ENCODE assay signal across 29 cellular contexts in the genomic region with DNA sequence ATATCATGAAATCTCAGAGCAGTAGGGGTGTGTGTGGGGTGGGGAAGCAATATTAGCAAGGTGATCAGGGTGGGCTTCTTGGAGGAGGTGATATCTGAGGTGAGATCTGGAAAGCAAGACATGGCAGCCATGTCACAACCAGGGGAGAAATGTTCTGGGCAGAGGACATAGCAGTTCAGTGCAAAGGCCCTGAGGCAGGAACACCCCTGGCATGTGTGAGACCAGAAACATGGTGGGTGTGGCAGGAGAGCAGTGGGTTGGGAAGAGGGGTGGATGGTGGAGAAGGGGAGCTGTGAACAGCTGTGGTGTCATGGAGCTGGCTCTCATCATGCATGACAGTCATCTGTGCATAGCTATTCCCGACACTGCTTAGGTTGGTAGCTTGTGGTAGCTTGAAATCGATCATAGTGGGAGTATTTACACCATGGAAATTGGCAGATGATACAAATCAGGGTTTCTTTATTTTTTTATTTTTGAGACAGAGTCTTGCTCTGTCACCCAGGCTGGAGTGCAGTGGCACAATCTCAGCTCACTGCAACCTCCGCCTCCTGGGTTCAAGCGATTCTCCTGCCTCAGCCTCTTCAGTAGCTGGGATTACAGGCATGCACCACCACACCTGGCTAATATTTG. TPM values are rescaled to one million over a fixed set of nuclear protein-coding genes. Genes with fewer than 3 reads are reported as not detected.
"Had no signal": no experiment of that assay in that cellular context is flagged by ENCODE, and none has a peak within 500 bp of the region (broad histone marks: within the 10 kb centered on the region; RNA-seq: fewer than 3 reads in every experiment).

No MANE protein-coding gene starts in this region.

- H3K4me3 ChIP-seq: ascending aorta, body of pancreas, Peyer's patch, SJCRH30 had no signal

- H3K36me3 Mint-ChIP-seq: activated CD8-positive, alpha-beta memory T cell treated with anti-CD3 and anti-CD28 coated beads, Interleukin-2, amount 10 ng/mL, durations not matched to agents 7 days and 5 days; activated naive CD4-positive, alpha-beta T cell treated with anti-CD3 and anti-CD28 coated beads, Interleukin-2, amount 50 U/mL, for 24 hours; WTC11 had no signal

- H3K4me2 ChIP-seq: KMS-11, SK-N-SH had no signal

- H3K27ac ChIP-seq: ascending aorta, body of pancreas, KMS-11, Peyer's patch, RWPE1, SJCRH30 had no signal

- H3K4me3 Mint-ChIP-seq: activated CD8-positive, alpha-beta memory T cell treated with anti-CD3 and anti-CD28 coated beads, Interleukin-2, amount 10 ng/mL, durations not matched to agents 7 days and 5 days; activated naive CD4-positive, alpha-beta T cell treated with anti-CD3 and anti-CD28 coated beads, Interleukin-2, amount 50 U/mL, for 24 hours; activated naive CD8-positive, alpha-beta T cell treated with anti-CD3 and anti-CD28 coated beads, Interleukin-2, amount 50 U/mL, for 24 hours; activated T-cell treated with anti-CD3 and anti-CD28 coated beads, Interleukin-2, amount 50 U/mL, for 24 hours; activated T-helper 1 cell treated with anti-CD3 and anti-CD28 coated beads, Interleukin-12 subunit alpha, Interleukin-12 subunit beta, Interleukin-2, Interleukin-4 antibody, amounts not matched to agents 30 ng/mL and 10 ng/mL and 1 ng/mL, durations not matched to agents 14 hours and 24 hours and 36 hours; central memory CD8-positive, alpha-beta T cell; WTC11 had no signal

- H3K9ac ChIP-seq: KMS-11, SK-N-SH had no signal

- H3K27me3 ChIP-seq: ascending aorta, Peyer's patch, SJCRH30 had no signal

- H3K27ac Mint-ChIP-seq: activated CD8-positive, alpha-beta memory T cell treated with anti-CD3 and anti-CD28 coated beads, Interleukin-2, amount 10 ng/mL, durations not matched to agents 7 days and 5 days; activated naive CD4-positive, alpha-beta T cell treated with anti-CD3 and anti-CD28 coated beads, Interleukin-2, amount 50 U/mL, for 24 hours; activated naive CD8-positive, alpha-beta T cell treated with anti-CD3 and anti-CD28 coated beads, Interleukin-2, amount 50 U/mL, for 24 hours; activated T-cell treated with anti-CD3 and anti-CD28 coated beads, Interleukin-2, amount 50 U/mL, for 24 hours; activated T-helper 1 cell treated with anti-CD3 and anti-CD28 coated beads, Interleukin-12 subunit alpha, Interleukin-12 subunit beta, Interleukin-2, Interleukin-4 antibody, amounts not matched to agents 30 ng/mL and 10 ng/mL and 1 ng/mL, durations not matched to agents 14 hours and 24 hours and 36 hours; WTC11 had no signal

- H3K4me1 Mint-ChIP-seq: activated CD8-positive, alpha-beta memory T cell treated with anti-CD3 and anti-CD28 coated beads, Interleukin-2, amount 10 ng/mL, durations not matched to agents 7 days and 5 days; activated naive CD4-positive, alpha-beta T cell treated with anti-CD3 and anti-CD28 coated beads, Interleukin-2, amount 50 U/mL, for 24 hours; activated naive CD8-positive, alpha-beta T cell treated with anti-CD3 and anti-CD28 coated beads, Interleukin-2, amount 50 U/mL, for 24 hours; central memory CD8-positive, alpha-beta T cell had no signal

- DNase-seq: activated CD4-positive, alpha-beta T cell treated with anti-CD3 and anti-CD28 coated beads for 48 hours; activated CD4-positive, alpha-beta T cell treated with anti-CD3 and anti-CD28 coated beads, Interleukin-2, amount 50 U/mL, for 4 hours; activated CD4-positive, CD25-positive, alpha-beta regulatory T cell treated with anti-CD3 and anti-CD28 coated beads, Interleukin-2, amount 50 U/mL, for 72 hours; activated CD8-positive, alpha-beta memory T cell treated with anti-CD3 and anti-CD28 coated beads, Interleukin-2, amount 10 ng/mL, durations not matched to agents 7 days and 5 days; activated effector memory CD4-positive, alpha-beta T cell treated with Interleukin-2 at 50 U/mL for 16 hours; activated naive CD4-positive, alpha-beta T cell; activated naive CD8-positive, alpha-beta T cell treated with anti-CD3 and anti-CD28 coated beads, Interleukin-2, amount 50 U/mL, for 24 hours; activated T-cell treated with anti-CD3 and anti-CD28 coated beads, Interleukin-2, amount 50 U/mL, for 24 hours; amniotic stem cell; body of pancreas; NCI-H1092; NCI-H1930; NCI-H2171; NCI-H2227 treated with DMSO at 0.1 percent for 48 hours; NCI-H446 treated with DMSO at 0.1 percent for 48 hours; NCI-H774; Peyer's patch; Right ventricle myocardium superior; SJCRH30; SK-N-SH had no signal

- H3K4me1 ChIP-seq: ascending aorta, body of pancreas, Peyer's patch, SJCRH30 had no signal

- H3K36me3 ChIP-seq: ascending aorta, Peyer's patch, SJCRH30 had no signal

- H3K9me3 ChIP-seq: ascending aorta, body of pancreas, Peyer's patch, SJCRH30, SK-N-SH had no signal

- ATAC-seq: activated CD8-positive, alpha-beta memory T cell treated with anti-CD3 and anti-CD28 coated beads, Interleukin-2, amount 10 ng/mL, durations not matched to agents 7 days and 5 days; activated naive CD8-positive, alpha-beta T cell treated with anti-CD3 and anti-CD28 coated beads, Interleukin-2, amount 50 U/mL, for 24 hours; body of pancreas; WTC11 had no signal

- H3K9me3 Mint-ChIP-seq: activated naive CD4-positive, alpha-beta T cell treated with anti-CD3 and anti-CD28 coated beads, Interleukin-2, amount 50 U/mL, for 24 hours; activated naive CD8-positive, alpha-beta T cell treated with anti-CD3 and anti-CD28 coated beads, Interleukin-2, amount 50 U/mL, for 24 hours; activated T-cell treated with anti-CD3 and anti-CD28 coated beads, Interleukin-2, amount 50 U/mL, for 24 hours; activated T-helper 1 cell treated with anti-CD3 and anti-CD28 coated beads, Interleukin-12 subunit alpha, Interleukin-12 subunit beta, Interleukin-2, Interleukin-4 antibody, amounts not matched to agents 30 ng/mL and 10 ng/mL and 1 ng/mL, durations not matched to agents 14 hours and 24 hours and 36 hours; central memory CD8-positive, alpha-beta T cell; WTC11 had no signal

RNA-seq across cellular contexts. Expression of a gene that starts 17.9 kb away (rescaled TPM):
- total RNA-seq: activated CD8-positive, alpha-beta memory T cell treated with anti-CD3 and anti-CD28 coated beads, Interleukin-2, amount 10 ng/mL, durations not matched to agents 7 days and 5 days; activated T-helper 1 cell treated with anti-CD3 and anti-CD28 coated beads, Interleukin-12 subunit alpha, Interleukin-12 subunit beta, Interleukin-2, Interleukin-4 antibody, amounts not matched to agents 30 ng/mL and 10 ng/mL and 1 ng/mL, durations not matched to agents 14 hours and 24 hours and 36 hours; ascending aorta; body of pancreas; MCF 10A; Peyer's patch; Right ventricle myocardium superior; SJCRH30; T-helper 1 cell treated with Interleukin-12 subunit alpha and Interleukin-12 subunit beta and Interleukin-4 antibody, amounts not matched to agents 30 ng/mL and 1 ng/mL, for 36 hours had no signal

RNA-seq across cellular contexts. Expression of a gene that starts 50.8 kb away (rescaled TPM):
- total RNA-seq: activated T-helper 1 cell treated with anti-CD3 and anti-CD28 coated beads, Interleukin-12 subunit alpha, Interleukin-12 subunit beta, Interleukin-2, Interleukin-4 antibody, amounts not matched to agents 30 ng/mL and 10 ng/mL and 1 ng/mL, durations not matched to agents 14 hours and 24 hours and 36 hours; MCF 10A had no signal
